ENCODE assay signal across 9 cellular contexts in genomic region chr7:41943098-41943577, GRCh38.
DNase-seq lines count a peak whose midpoint lies in the region; ATAC-seq and TF ChIP-seq lines count a peak whose summit lies in the region.
"Had no signal": no experiment of that assay in that cellular context is flagged by ENCODE, and none has a peak within 500 bp of the region (broad histone marks: within the 10 kb centered on the region; RNA-seq: fewer than 3 reads in every experiment).

No MANE protein-coding gene starts in this region.

- POLR2A ChIA-PET in CD4-positive, alpha-beta memory T cell (lab: Charles Lee; ENCODE audit: partially characterized antibody): no interaction called here

- H3K27ac Mint-ChIP-seq in CD4-positive, alpha-beta memory T cell: no peak overlapping the region
- H3K27ac Mint-ChIP-seq: activated naive CD4-positive, alpha-beta T cell treated with anti-CD3 and anti-CD28 coated beads, Interleukin-2, amount 50 U/mL, for 24 hours had no signal

- CTCF ChIA-PET in CD4-positive, alpha-beta memory T cell (lab: Charles Lee; ENCODE audit: partially characterized antibody): interaction anchor here (0.8 to 2.1 kb wide), 14 partner anchors 8 to 1896 kb away, joined by 3 to 15 read pairs (median 3); no protein-coding TSS in a partner anchor

- H3K9ac ChIP-seq in NT2/D1 (ENCODE audit: insufficient read length, low read depth): peak overlapping the region; percentile 51
- no peak overlapping the region for H3K9ac ChIP-seq in muscle layer of colon (ENCODE audit: low read length)

- H3K4me3 ChIP-seq in CD4-positive, alpha-beta memory T cell (ENCODE audit: low read length in 2 of 2): no peak overlapping the region
- H3K4me3 ChIP-seq in NT2/D1 (ENCODE audit: insufficient read length, low read depth): no peak overlapping the region
- peak overlapping the region; percentile 9 to 44 for H3K4me3 ChIP-seq in muscle layer of colon (ENCODE audit: low read depth in 1 of 2, low read length in 2 of 2)

- no peaks in the 10 kb centered on the region for H3K9me3 Mint-ChIP-seq in CD4-positive, alpha-beta memory T cell
- H3K9me3 Mint-ChIP-seq: activated naive CD4-positive, alpha-beta T cell treated with anti-CD3 and anti-CD28 coated beads, Interleukin-2, amount 50 U/mL, for 24 hours had no signal

- peak; percentile 38 to 53 (median 43) for DNase-seq in CD4-positive, alpha-beta memory T cell
- DNase-seq in NT2/D1 (ENCODE audit: low read depth, low spot score) (peak; percentile 82), erythroblast (lab: John Stamatoyannopoulos, UW) (peak; percentile 36 to 60)
- peak; percentile 63 for DNase-seq in activated CD8-positive, alpha-beta memory T cell treated with anti-CD3 and anti-CD28 coated beads, Interleukin-2, amount 50 U/mL, for 4 hours
- DNase-seq in stimulated activated CD8-positive, alpha-beta memory T cell treated with anti-CD3 and anti-CD28 coated beads, Interleukin-7, amount 100 ng/mL, for 1 hour (ENCODE audit: low read depth in 2 of 2): peak; percentile 16 to 27

- H3K4me1 Mint-ChIP-seq in CD4-positive, alpha-beta memory T cell: peaks cover 6 to 17% (median 13%) of the 10 kb centered on the region in 4 donors

- no peaks in the 10 kb centered on the region for H3K36me3 ChIP-seq in CD4-positive, alpha-beta memory T cell (ENCODE audit: insufficient read depth, low read length)
- no peaks in the 10 kb centered on the region for H3K36me3 ChIP-seq in NT2/D1 (ENCODE audit: insufficient read depth, insufficient read length, low read length)
- H3K36me3 ChIP-seq in muscle layer of colon (ENCODE audit: insufficient read depth, low read length): no peaks in the 10 kb centered on the region

- intact Hi-C loops in CD4-positive, alpha-beta memory T cell (cut with micrococcal nuclease): loop anchor here (1.0 to 5.0 kb wide), 3 partner anchors 1318 to 1896 kb away; no protein-coding TSS in a partner anchor

- ATAC-seq in GM19438 (IDR thresholded peaks at IDR 0.05; ENCODE audit: low read depth, unreplicated experiment): peak; percentile 73
- ATAC-seq in HG03460 (IDR thresholded peaks at IDR 0.05; ENCODE audit: unreplicated experiment): peak; percentile 91

- no peaks in the 10 kb centered on the region for H3K9me3 ChIP-seq in CD4-positive, alpha-beta memory T cell (ENCODE audit: control insufficient read depth in 1 of 2, low read length in 2 of 2)
- H3K9me3 ChIP-seq in NT2/D1 (ENCODE audit: insufficient read depth, low read length) (no peaks in the 10 kb centered on the region), muscle layer of colon (ENCODE audit: low read length) (no peaks in the 10 kb centered on the region)

- H3K27me3 ChIP-seq in CD4-positive, alpha-beta memory T cell (ENCODE audit: insufficient read depth, low read length): no peaks in the 10 kb centered on the region
- H3K27me3 ChIP-seq in NT2/D1 (ENCODE audit: insufficient read depth, insufficient read length) (peaks cover 18% of the 10 kb centered on the region), muscle layer of colon (ENCODE audit: control insufficient read depth in 1 of 2, insufficient read depth in 2 of 2, low read length in 2 of 2) (no peaks in the 10 kb centered on the region)

- peak overlapping the region in 2 of 8 donors; percentile 0 to 64 for H3K4me3 Mint-ChIP-seq in CD4-positive, alpha-beta memory T cell
- H3K4me3 Mint-ChIP-seq: activated naive CD4-positive, alpha-beta T cell treated with anti-CD3 and anti-CD28 coated beads, Interleukin-2, amount 50 U/mL, for 24 hours had no signal

- TF ChIP-seq POLR2A in erythroblast (IDR thresholded peaks at IDR 0.05; ENCODE audit: low read length): no peak

- H3K36me3 Mint-ChIP-seq in CD4-positive, alpha-beta memory T cell: no peaks in the 10 kb centered on the region
- H3K36me3 Mint-ChIP-seq: activated naive CD4-positive, alpha-beta T cell treated with anti-CD3 and anti-CD28 coated beads, Interleukin-2, amount 50 U/mL, for 24 hours had no signal

- H3K27me3 Mint-ChIP-seq in CD4-positive, alpha-beta memory T cell: peaks cover 14 to 18% of the 10 kb centered on the region in 2 donors

- H3K4me1 ChIP-seq in CD4-positive, alpha-beta memory T cell (ENCODE audit: insufficient read depth, low read length): no peaks in the 10 kb centered on the region
- H3K4me1 ChIP-seq in NT2/D1 (ENCODE audit: insufficient read depth, insufficient read length): peaks cover 7% of the 10 kb centered on the region
- H3K4me1 ChIP-seq in muscle layer of colon (ENCODE audit: insufficient read depth, low read length): peaks cover 13% of the 10 kb centered on the region

- H3K27ac ChIP-seq in CD4-positive, alpha-beta memory T cell (ENCODE audit: low read depth, low read length): no peak overlapping the region
- peak overlapping the region; percentile 50 for H3K27ac ChIP-seq in muscle layer of colon (ENCODE audit: low read depth, low read length)

Comparison
In these comparisons a context has a peak if more than half of its experiments do, and no peak if none do; other contexts are left out.
1. DNase-seq: peak in every context shown above with its lines; median percentile 82 in NT2/D1; 63 in activated CD8-positive, alpha-beta memory T cell treated with anti-CD3 and anti-CD28 coated beads, Interleukin-2, amount 50 U/mL, for 4 hours; 48 in erythroblast; 43 in CD4-positive, alpha-beta memory T cell; 22 in stimulated activated CD8-positive, alpha-beta memory T cell treated with anti-CD3 and anti-CD28 coated beads, Interleukin-7, amount 100 ng/mL, for 1 hour.
2. H3K4me3 ChIP-seq: peak in muscle layer of colon (2 of 2); none in CD4-positive, alpha-beta memory T cell (0 of 2) and NT2/D1 (single experiment).